8 cellular contexts compared by ENCODE assay signal in the genomic region with DNA sequence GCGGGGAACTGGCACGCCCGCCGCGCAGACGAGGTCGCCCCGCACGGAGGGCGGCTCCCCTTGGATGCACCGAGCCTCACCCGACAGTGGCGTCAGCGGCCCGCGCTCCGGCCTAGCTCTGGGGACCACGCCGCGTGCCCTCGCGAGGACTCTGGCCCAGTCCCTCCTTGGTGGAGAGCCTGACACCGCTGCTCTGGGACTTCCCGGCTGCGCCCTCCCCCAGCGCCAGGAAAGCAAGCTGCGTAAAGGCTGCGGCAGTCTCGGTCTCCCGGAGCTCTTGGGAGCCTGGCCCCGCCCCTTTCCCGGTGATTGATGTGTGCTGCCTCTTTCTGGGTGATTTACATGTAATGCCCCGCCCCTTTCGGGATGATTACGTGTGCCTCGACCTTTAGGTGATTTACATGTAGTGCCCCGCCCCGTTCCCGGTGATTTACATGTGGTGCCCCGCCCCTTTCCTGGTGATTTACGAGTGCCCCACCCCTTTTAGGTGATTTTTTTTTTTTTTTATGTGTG. TPM values are rescaled to one million over a fixed set of nuclear protein-coding genes. Genes with fewer than 3 reads are reported as not detected.
A peak's percentile ranks its signal among the peaks of the same experiment; 100 is the strongest.
DNase-seq lines count a peak whose midpoint lies in the region; ATAC-seq and TF ChIP-seq lines count a peak whose summit lies in the region.

A gene (minus strand): TSS at position 248 of the 513 bp plus-strand sequence. CDS start 252 bp downstream, outside the sequence.

- peak; percentile 49 for ATAC-seq in GM19043 (IDR thresholded peaks at IDR 0.05; ENCODE audit: low read depth, unreplicated experiment)
- ATAC-seq in HG03342 (IDR thresholded peaks at IDR 0.05; ENCODE audit: unreplicated experiment), result peak; percentile 58
- peak; percentile 56 for ATAC-seq in left colon

- TF ChIP-seq CTCF in AG09319 (IDR thresholded peaks at IDR 0.05; ENCODE audit: low read depth, low read length), result no peak
- no peak for TF ChIP-seq CTCF in colonic mucosa (IDR thresholded peaks at IDR 0.05)

- peak within 1 kb of the TSS; percentile 99 for H3K27ac ChIP-seq in colonic mucosa

- H3K27ac Mint-ChIP-seq in activated CD4-positive, alpha-beta T cell treated with anti-CD3 and anti-CD28 coated beads, Interleukin-2, amount 10 ng/mL, durations not matched to agents 24 days and 14 days, result peak within 1 kb of the TSS; percentile 90

- DNase-seq in AG09319 (ENCODE audit: extremely low read depth, low read depth) (peak; percentile 98), NCI-H510A treated with DMSO at 0.1 percent for 48 hours (lab: John Stamatoyannopoulos, UW) (peak; percentile 62), colonic mucosa (peak; percentile 100), left colon (peak; percentile 100)
- DNase-seq in activated CD4-positive, alpha-beta T cell treated with anti-CD3 and anti-CD28 coated beads, Interleukin-2, amount 10 ng/mL, durations not matched to agents 24 days and 14 days, result peak; percentile 99
- DNase-seq in stimulated activated CD4-positive, alpha-beta T cell treated with anti-CD3 and anti-CD28 coated beads, Interleukin-1b, Interleukin-23, amount 100 ng/mL, for 4 hours (ENCODE audit: low read depth in 2 of 2), result peak; percentile 87 to 93

- H3K4me3 ChIP-seq in colonic mucosa, result peak within 1 kb of the TSS; percentile 71

- peak within 1 kb of the TSS; percentile 91 to 96 for H3K9ac ChIP-seq in colonic mucosa (ENCODE audit: low read depth in 2 of 2, low read length in 2 of 2)

- no peaks in the 10 kb centered on the region for H3K9me3 ChIP-seq in colonic mucosa

- H3K36me3 ChIP-seq in colonic mucosa, result no peaks in the 10 kb centered on the region

- peaks cover 11% of the 10 kb centered on the region for H3K4me1 ChIP-seq in colonic mucosa

- no peaks in the 10 kb centered on the region for H3K27me3 ChIP-seq in colonic mucosa

- H3K27me3 Mint-ChIP-seq in activated CD4-positive, alpha-beta T cell treated with anti-CD3 and anti-CD28 coated beads, Interleukin-2, amount 10 ng/mL, durations not matched to agents 24 days and 14 days, result peaks cover 16% of the 10 kb centered on the region

- peaks cover 3% of the 10 kb centered on the region for H3K9me3 Mint-ChIP-seq in activated CD4-positive, alpha-beta T cell treated with anti-CD3 and anti-CD28 coated beads, Interleukin-2, amount 10 ng/mL, durations not matched to agents 24 days and 14 days

- peaks cover 29% of the 10 kb centered on the region for H3K36me3 Mint-ChIP-seq in activated CD4-positive, alpha-beta T cell treated with anti-CD3 and anti-CD28 coated beads, Interleukin-2, amount 10 ng/mL, durations not matched to agents 24 days and 14 days (ENCODE audit: low read depth)

- peaks cover 26% of the 10 kb centered on the region for H3K4me1 Mint-ChIP-seq in activated CD4-positive, alpha-beta T cell treated with anti-CD3 and anti-CD28 coated beads, Interleukin-2, amount 10 ng/mL, durations not matched to agents 24 days and 14 days

- peak within 1 kb of the TSS; percentile 87 for H3K4me3 Mint-ChIP-seq in activated CD4-positive, alpha-beta T cell treated with anti-CD3 and anti-CD28 coated beads, Interleukin-2, amount 10 ng/mL, durations not matched to agents 24 days and 14 days

- intact Hi-C loops in activated CD4-positive, alpha-beta T cell treated with anti-CD3 and anti-CD28 coated beads, Interleukin-2, amount 10 ng/mL, durations not matched to agents 24 days and 14 days (cut with micrococcal nuclease), result loop anchor here (1.0 to 10.0 kb wide), 8 partner anchors 14 to 1161 kb away; a partner anchor contains a TSS
- intact Hi-C loops in colonic mucosa (cut with DNase I) (no loop called here), left colon (cut with DNase I, micrococcal nuclease) (no loop called here)

RNA-seq across cellular contexts. Expression of the gene that starts here (rescaled TPM):
- total RNA-seq in activated CD4-positive, alpha-beta T cell treated with anti-CD3 and anti-CD28 coated beads, Interleukin-2, amount 10 ng/mL, durations not matched to agents 24 days and 14 days, result 8.2 and 8.3 TPM in 2 replicates
- 10 to 100 TPM; 18.2 to 24.6 TPM for total RNA-seq in colonic mucosa
- 10 to 100 TPM; 16.7 to 17.1 TPM for total RNA-seq in left colon

Comparison
In these comparisons a context has a peak if more than half of its experiments do, and no peak if none do; other contexts are left out.
1. Peak in every context shown above with its lines: DNase-seq, ATAC-seq, H3K4me3 ChIP-seq and H3K27ac ChIP-seq.